In the genomic region with DNA sequence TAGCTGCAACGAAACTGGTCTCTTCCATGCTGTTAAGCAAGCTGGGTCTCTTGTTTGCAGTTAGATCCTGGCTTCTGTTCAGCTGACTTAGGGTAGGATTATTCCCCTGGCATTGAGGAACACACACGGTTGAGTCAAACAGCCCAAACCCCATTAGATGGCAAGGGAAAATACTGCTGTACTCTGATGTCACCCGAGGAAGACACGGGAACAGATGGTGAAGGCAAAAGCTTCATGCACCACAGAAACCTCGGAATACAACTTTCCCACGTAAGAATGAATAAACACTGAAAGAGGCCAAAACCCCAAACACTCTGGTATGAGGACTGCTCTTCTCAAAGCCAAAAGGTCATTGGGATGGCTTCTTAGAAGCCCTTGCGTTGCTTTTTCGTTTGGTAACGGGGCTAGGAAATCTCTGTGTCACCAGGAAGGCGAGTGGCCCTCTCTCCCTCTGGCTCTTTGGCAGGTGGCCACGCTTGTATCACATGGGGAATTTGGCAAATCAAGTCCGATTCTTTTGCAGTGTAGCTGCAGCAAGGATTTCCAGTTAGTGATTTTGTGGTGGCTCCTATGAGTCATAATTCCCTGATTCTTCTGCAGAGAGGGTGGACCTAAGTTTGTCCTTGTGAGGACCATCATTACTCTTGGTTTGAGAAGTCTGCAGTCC, we compare ENCODE assay signal across 9 cellular contexts. TPM values are rescaled to one million over a fixed set of nuclear protein-coding genes. Genes with fewer than 3 reads are reported as not detected.
DNase-seq lines count a peak whose midpoint lies in the region; ATAC-seq and TF ChIP-seq lines count a peak whose summit lies in the region.
"Had no signal": no experiment of that assay in that cellular context is flagged by ENCODE, and none has a peak within 500 bp of the region (broad histone marks: within the 10 kb centered on the region; RNA-seq: fewer than 3 reads in every experiment).

No MANE protein-coding gene starts in this region.

- peak; percentile 23 for ATAC-seq in stimulated activated effector memory CD8-positive, alpha-beta T cell treated with anti-CD3 and anti-CD28 coated beads, Interleukin-12 subunit alpha, Interleukin-12 subunit beta, amount 100 ng/mL, for 72 hours
- no peak for ATAC-seq in HG03108 (IDR thresholded peaks at IDR 0.05; ENCODE audit: unreplicated experiment)

- DNase-seq in DMS53 (lab: John Stamatoyannopoulos, UW), result peak; percentile 25
- no peak for DNase-seq in DMS53 treated with DMSO at 0.1 percent for 48 hours (lab: John Stamatoyannopoulos, UW; ENCODE audit: unreplicated experiment)
- DNase-seq in MG63, result peak; percentile 93
- peak in 55 of 58 donors; percentile 6 to 85 (median 57) for DNase-seq in anterior cingulate cortex (lab: John Stamatoyannopoulos, UW)
- peak; percentile 94 for DNase-seq in right atrium auricular region (ENCODE audit: low spot score)
- DNase-seq in stimulated activated effector memory CD8-positive, alpha-beta T cell treated with anti-CD3 and anti-CD28 coated beads, Interleukin-12 subunit alpha, Interleukin-12 subunit beta, amount 100 ng/mL, for 72 hours (ENCODE audit: low spot score in 2 of 2), result no peak
- no peak for DNase-seq in NCI-H510A (lab: John Stamatoyannopoulos, UW)

- peak overlapping the region; percentile 63 for H3K4me3 Mint-ChIP-seq in stimulated activated effector memory CD8-positive, alpha-beta T cell treated with anti-CD3 and anti-CD28 coated beads, Interleukin-12 subunit alpha, Interleukin-12 subunit beta, amount 100 ng/mL, for 72 hours

- peaks cover 67% of the 10 kb centered on the region for H3K4me1 Mint-ChIP-seq in stimulated activated effector memory CD8-positive, alpha-beta T cell treated with anti-CD3 and anti-CD28 coated beads, Interleukin-12 subunit alpha, Interleukin-12 subunit beta, amount 100 ng/mL, for 72 hours

- peak overlapping the region; percentile 13 for H3K27ac Mint-ChIP-seq in stimulated activated effector memory CD8-positive, alpha-beta T cell treated with anti-CD3 and anti-CD28 coated beads, Interleukin-12 subunit alpha, Interleukin-12 subunit beta, amount 100 ng/mL, for 72 hours

- peaks cover 0 to 19% of the 10 kb centered on the region in 2 donors for H3K4me1 ChIP-seq in right atrium auricular region

- no peaks in the 10 kb centered on the region for H3K9me3 ChIP-seq in MG63
- H3K9me3 ChIP-seq in right atrium auricular region, result no peaks in the 10 kb centered on the region

- H3K36me3 ChIP-seq in MG63 (no peaks in the 10 kb centered on the region), right atrium auricular region (no peaks in the 10 kb centered on the region)

- H3K4me3 ChIP-seq in MG63 (no peak overlapping the region), right atrium auricular region (peak overlapping the region in 1 of 2 donors; percentile 31)

- peaks cover 2% of the 10 kb centered on the region; the same call in 1 of the 2 replicates for H3K27me3 ChIP-seq in MG63
- no peaks in the 10 kb centered on the region for H3K27me3 ChIP-seq in right atrium auricular region

- H3K9me3 Mint-ChIP-seq in stimulated activated effector memory CD8-positive, alpha-beta T cell treated with anti-CD3 and anti-CD28 coated beads, Interleukin-12 subunit alpha, Interleukin-12 subunit beta, amount 100 ng/mL, for 72 hours, result no peaks in the 10 kb centered on the region

- peak overlapping the region; percentile 66 for H3K27ac ChIP-seq in right atrium auricular region
- H3K27ac ChIP-seq: 22Rv1 had no signal

- peaks cover 11% of the 10 kb centered on the region for H3K36me3 Mint-ChIP-seq in stimulated activated effector memory CD8-positive, alpha-beta T cell treated with anti-CD3 and anti-CD28 coated beads, Interleukin-12 subunit alpha, Interleukin-12 subunit beta, amount 100 ng/mL, for 72 hours

- TF ChIP-seq CTCF in right atrium auricular region (IDR thresholded peaks at IDR 0.05), result no peak

RNA-seq across cellular contexts. Expression of gene LYST, which starts 16.7 kb away (rescaled TPM):
- 7.0 and 7.8 TPM in 2 replicates for total RNA-seq in MG63 (2014; rRNA removed; shearing (Covaris generic); ENCODE audit: low replicate concordance)
- 10 to 100 TPM in 1 of 2 donors, 1 to 10 TPM in 1; 7.3 to 13.0 TPM for total RNA-seq in right atrium auricular region

Comparison
In these comparisons a context has a peak if more than half of its experiments do, and no peak if none do; other contexts are left out.
1. DNase-seq: peak in DMS53 (single experiment), MG63 (single experiment), anterior cingulate cortex (55 of 58) and right atrium auricular region (single experiment); none in DMS53 treated with DMSO at 0.1 percent for 48 hours (single experiment), stimulated activated effector memory CD8-positive, alpha-beta T cell treated with anti-CD3 and anti-CD28 coated beads, Interleukin-12 subunit alpha, Interleukin-12 subunit beta, amount 100 ng/mL, for 72 hours (0 of 2) and NCI-H510A (single experiment).